Comparison of ENCODE assay signal across 15 cellular contexts in genomic region chr11:84673753-84674152, GRCh38.
DNase-seq lines count a peak whose midpoint lies in the region; TF ChIP-seq lines count a peak whose summit lies in the region.
"Had no signal": no experiment of that assay in that cellular context is flagged by ENCODE, and none has a peak within 500 bp of the region (broad histone marks: within the 10 kb centered on the region; RNA-seq: fewer than 3 reads in every experiment).

No MANE protein-coding gene starts in this region.

- peaks cover 2% of the 10 kb centered on the region for H3K4me1 Mint-ChIP-seq in mesothelial cell of epicardium
- H3K4me1 Mint-ChIP-seq: naive thymus-derived CD8-positive, alpha-beta T cell; T-cell had no signal

- H3K4me3 ChIP-seq in brain microvascular endothelial cell (ENCODE audit: low read depth, low read length): no peak overlapping the region

- no peak overlapping the region for H3K27ac ChIP-seq in brain microvascular endothelial cell

- in situ Hi-C loops in brain microvascular endothelial cell (cut with HindIII; ENCODE audit: low pct_ligation_motif_present, low sequenced_read_pairs): no loop called here

- no peak for TF ChIP-seq CTCF in brain microvascular endothelial cell (IDR thresholded peaks at IDR 0.05; ENCODE audit: low read depth, low read length, missing control alignments)
- no peak for TF ChIP-seq CTCF in mesothelial cell of epicardium (IDR thresholded peaks at IDR 0.05; ENCODE audit: unreplicated experiment)
- no peak for TF ChIP-seq CTCF in GM10266 (IDR thresholded peaks at IDR 0.05; ENCODE audit: control insufficient read depth, insufficient read depth, low read depth, missing control alignments)

- H3K36me3 ChIP-seq in brain microvascular endothelial cell (replicated peaks): no peaks in the 10 kb centered on the region

- no peak overlapping the region for H3K27ac Mint-ChIP-seq in mesothelial cell of epicardium
- H3K27ac Mint-ChIP-seq: naive thymus-derived CD8-positive, alpha-beta T cell; T-cell had no signal

- no peaks in the 10 kb centered on the region for H3K9me3 Mint-ChIP-seq in mesothelial cell of epicardium

- H3K27me3 Mint-ChIP-seq in mesothelial cell of epicardium (ENCODE audit: low read depth): no peaks in the 10 kb centered on the region
- H3K27me3 Mint-ChIP-seq: T-cell had no signal

- no peaks in the 10 kb centered on the region for H3K36me3 Mint-ChIP-seq in mesothelial cell of epicardium
- H3K36me3 Mint-ChIP-seq: T-cell had no signal

- H3K4me3 Mint-ChIP-seq in mesothelial cell of epicardium: no peak overlapping the region
- H3K4me3 Mint-ChIP-seq: naive thymus-derived CD8-positive, alpha-beta T cell; T-cell had no signal

- DNase-seq in DMS 273 treated with DMSO at 0.1 percent for 48 hours (lab: John Stamatoyannopoulos, UW) (peak; percentile 63), NCI-H1105 (lab: John Stamatoyannopoulos, UW) (peak; percentile 61), brain microvascular endothelial cell (peak; percentile 3), kidney glomerular epithelial cell (lab: John Stamatoyannopoulos, UW) (peak; percentile 76), SKM-1 treated with dmso at 0.1 percent for 144 hours (lab: John Stamatoyannopoulos, UW; ENCODE audit: unreplicated experiment) (no peak), mesothelial cell of epicardium (ENCODE audit: low spot score in 2 of 2, unreplicated experiment in 2 of 2) (no peak), GF-D8 (lab: John Stamatoyannopoulos, UW) (no peak), GM10266 (ENCODE audit: extremely low spot score) (no peak)
- DNase-seq: activated CD4-positive, alpha-beta T cell treated with anti-CD3 and anti-CD28 coated beads, Interleukin-2, amount 50 U/mL, for 1 hour; activated effector memory CD4-positive, alpha-beta T cell treated with Interleukin-2 at 50 U/mL for 16 hours; naive thymus-derived CD8-positive, alpha-beta T cell; right cardiac atrium; stimulated activated CD4-positive, alpha-beta T cell treated with anti-CD3 and anti-CD28 coated beads, Interleukin-4, amount 100 ng/mL, for 4 hours; stimulated activated naive CD8-positive, alpha-beta T cell treated with anti-CD3 and anti-CD28 coated beads, Interleukin-15, Interleukin-2, amounts not matched to agents 100 U/mL and 50 U/mL, for 24 hours; T-cell had no signal

- H3K27me3 ChIP-seq in brain microvascular endothelial cell (replicated peaks): no peaks in the 10 kb centered on the region

Comparison
In these comparisons a context has a peak if more than half of its experiments do, and no peak if none do; other contexts are left out.
1. DNase-seq: peak in DMS 273 treated with DMSO at 0.1 percent for 48 hours (single experiment), NCI-H1105 (single experiment), brain microvascular endothelial cell (single experiment) and kidney glomerular epithelial cell (single experiment); none in SKM-1 treated with dmso at 0.1 percent for 144 hours (single experiment), mesothelial cell of epicardium (0 of 2), GF-D8 (single experiment) and GM10266 (single experiment).